ENCODE assay signal across 20 cellular contexts in the genomic region with DNA sequence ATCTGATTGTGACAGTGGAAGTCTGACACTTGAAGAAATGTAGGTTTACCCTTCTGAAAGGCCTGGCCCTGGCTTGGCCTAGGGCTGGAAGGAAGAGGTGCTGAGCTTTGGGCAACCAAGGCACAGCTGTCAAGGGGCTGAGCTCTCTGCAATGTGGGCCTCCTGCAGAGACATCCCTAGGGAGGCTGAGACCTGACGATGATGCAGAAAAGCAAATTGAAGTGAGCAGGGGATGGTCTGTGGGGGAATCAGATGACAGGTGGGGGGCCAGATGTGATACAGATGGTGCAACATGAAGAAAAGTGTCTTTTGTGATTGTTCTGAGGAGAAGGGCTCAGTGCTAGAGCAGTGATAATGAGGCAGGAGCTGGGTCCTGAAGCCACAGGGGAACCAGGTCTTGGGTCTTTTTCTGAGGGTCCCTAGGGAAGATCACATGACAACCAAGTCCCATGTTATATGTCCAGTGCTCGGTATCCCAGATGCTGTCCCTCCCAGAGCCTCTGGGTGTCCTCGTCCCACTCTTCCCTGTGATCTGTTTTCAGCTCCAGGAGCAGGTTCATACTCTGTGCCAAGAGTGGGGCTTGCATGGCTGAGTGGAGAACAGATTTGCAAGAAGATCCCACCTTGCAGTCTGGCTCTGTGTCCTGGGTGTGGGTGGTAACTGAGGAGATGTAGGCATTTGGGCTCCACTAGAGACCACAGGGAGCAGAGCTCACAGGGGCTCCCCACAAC.
DNase-seq lines count a peak whose midpoint lies in the region; ATAC-seq, FAIRE-seq and TF ChIP-seq lines count a peak whose summit lies in the region.
"Had no signal": no experiment of that assay in that cellular context is flagged by ENCODE, and none has a peak within 500 bp of the region (broad histone marks: within the 10 kb centered on the region; RNA-seq: fewer than 3 reads in every experiment).

No MANE protein-coding gene starts in this region.

- H3K4me3 Mint-ChIP-seq in activated T-helper 1 cell treated with anti-CD3 and anti-CD28 coated beads, Interleukin-12 subunit alpha, Interleukin-12 subunit beta, Interleukin-2, Interleukin-4 antibody, amounts not matched to agents 30 ng/mL and 10 ng/mL and 1 ng/mL, durations not matched to agents 14 hours and 24 hours and 36 hours, result no peak overlapping the region
- H3K4me3 Mint-ChIP-seq: CD4-positive, CD25-positive, alpha-beta regulatory T cell had no signal

- TF ChIP-seq POLR2A in K562 (conservative IDR thresholded peaks at IDR 0.05) (no peak), spleen (IDR thresholded peaks at IDR 0.05) (no peak)

- peaks cover 0 to 3% of the 10 kb centered on the region in 2 experiments; a peak in 1 of 5 replicates for H3K4me1 ChIP-seq in K562 (replicated peaks in 1 of 2; ENCODE audit: control insufficient read depth in 2 of 2, insufficient read depth in 2 of 2, low read length in 2 of 2)
- peaks cover 3 to 77% (median 43%) of the 10 kb centered on the region in 6 donors for H3K4me1 ChIP-seq in spleen
- H3K4me1 ChIP-seq: heart left ventricle had no signal

- no peaks in the 10 kb centered on the region for H4K20me1 ChIP-seq in K562 (replicated peaks; ENCODE audit: control insufficient read depth, insufficient read depth, low read length)

- intact Hi-C loops in K562 (cut with micrococcal nuclease) (no loop called here), spleen (cut with DNase I; ENCODE audit: low total_unique reads) (no loop called here)
- intact Hi-C loops in activated T-helper 1 cell treated with anti-CD3 and anti-CD28 coated beads, Interleukin-12 subunit alpha, Interleukin-12 subunit beta, Interleukin-2, Interleukin-4 antibody, amounts not matched to agents 30 ng/mL and 10 ng/mL and 1 ng/mL, durations not matched to agents 14 hours and 24 hours and 36 hours (cut with micrococcal nuclease), result no loop called here

- H3K27me3 ChIP-seq in K562 (ENCODE audit: control insufficient read depth in 2 of 2, insufficient read depth in 2 of 2, low read length in 2 of 2) (peaks cover 0 to 24% of the 10 kb centered on the region in 2 experiments; a peak in 1 of 5 replicates), spleen (replicated peaks in 1 of 7) (no peaks in the 10 kb centered on the region)

- CTCF ChIA-PET in K562 (lab: Yijun Ruan, JAX; ENCODE audit: low intra/inter-chr PET ratio), result no interaction called here

- H3K4me3 ChIP-seq in K562, result no peak overlapping the region
- H3K4me3 ChIP-seq in spleen, result no peak overlapping the region
- H3K4me3 ChIP-seq: heart left ventricle had no signal

- DNase-seq in NCI-H1436 (lab: John Stamatoyannopoulos, UW), result peak; percentile 2
- no peak for DNase-seq in NCI-H1436 treated with DMSO at 0.1 percent for 48 hours (lab: John Stamatoyannopoulos, UW)
- peak; percentile 43 for DNase-seq in NCI-H1092 (lab: John Stamatoyannopoulos, UW)
- DNase-seq in K562 (ENCODE audit: extremely low read depth in 1 of 4, low spot score in 3 of 4), result peak in 2 of 4 experiments; percentile 42 to 46
- DNase-seq in spleen, result no peak
- no peak for DNase-seq in foreskin melanocyte
- no peak for DNase-seq in activated T-helper 1 cell treated with anti-CD3 and anti-CD28 coated beads, Interleukin-12 subunit alpha, Interleukin-12 subunit beta, Interleukin-2, Interleukin-4 antibody, amounts not matched to agents 30 ng/mL and 10 ng/mL and 1 ng/mL, durations not matched to agents 14 hours and 24 hours and 36 hours (ENCODE audit: low spot score)
- no peak for DNase-seq in HTR-8/SVneo (ENCODE audit: insufficient read length, low spot score)
- DNase-seq: activated gamma-delta T cell treated with Interleukin-2 at 50 U/mL for 16 hours; CD4-positive, CD25-positive, alpha-beta regulatory T cell; cortex of kidney; heart left ventricle; kidney glomerular epithelial cell; NCI-H187; NCI-H69; stimulated activated CD4-positive, alpha-beta T cell treated with anti-CD3 and anti-CD28 coated beads, Interleukin-4, amount 100 ng/mL, for 24 hours; T-helper 1 cell had no signal

- no peak overlapping the region for H2AFZ ChIP-seq in K562 (ENCODE audit: low read depth, low read length)

- no peak overlapping the region for H3K4me2 ChIP-seq in K562 (ENCODE audit: insufficient read depth, low read length)
- H3K4me2 ChIP-seq: KMS-11 had no signal

- TF ChIP-seq RAD21 in K562 (CRISPR knock-in tag; conservative IDR thresholded peaks at IDR 0.05 in 1 of 2, IDR thresholded peaks at IDR 0.05 in 1 of 2), result peak in 1 of 2 experiments; percentile 24; a peak in 1 of 4 replicates

- no peaks in the 10 kb centered on the region for H3K9me3 Mint-ChIP-seq in activated T-helper 1 cell treated with anti-CD3 and anti-CD28 coated beads, Interleukin-12 subunit alpha, Interleukin-12 subunit beta, Interleukin-2, Interleukin-4 antibody, amounts not matched to agents 30 ng/mL and 10 ng/mL and 1 ng/mL, durations not matched to agents 14 hours and 24 hours and 36 hours

- peaks cover 10% of the 10 kb centered on the region for H3K27me3 Mint-ChIP-seq in activated T-helper 1 cell treated with anti-CD3 and anti-CD28 coated beads, Interleukin-12 subunit alpha, Interleukin-12 subunit beta, Interleukin-2, Interleukin-4 antibody, amounts not matched to agents 30 ng/mL and 10 ng/mL and 1 ng/mL, durations not matched to agents 14 hours and 24 hours and 36 hours (ENCODE audit: insufficient read depth)

- no peaks in the 10 kb centered on the region for H3K36me3 ChIP-seq in K562 (ENCODE audit: control insufficient read depth, insufficient read depth, low read length)
- H3K36me3 ChIP-seq in spleen, result no peaks in the 10 kb centered on the region
- H3K36me3 ChIP-seq: heart left ventricle had no signal

- POLR2A ChIA-PET in K562 (lab: Yijun Ruan, JAX), result interaction anchor here (0.6 to 11.6 kb wide), 9 partner anchors 7 to 180 kb away, joined by 3 to 193 read pairs (median 4); no protein-coding TSS in a partner anchor

- WGBS in K562 (ENCODE audit: insufficient coverage, low coverage, missing lambda C conversion rate), result 1% methylated on average over 3 of the region's 3 CpGs
- 30 to 57% (median 48%) methylated on average over 2 to 3 of the region's 3 CpGs for WGBS in spleen, 5 donors

- ATAC-seq in K562, result peak; percentile 71
- ATAC-seq: esophagus mucosa, heart left ventricle had no signal

- H3K36me3 Mint-ChIP-seq in activated T-helper 1 cell treated with anti-CD3 and anti-CD28 coated beads, Interleukin-12 subunit alpha, Interleukin-12 subunit beta, Interleukin-2, Interleukin-4 antibody, amounts not matched to agents 30 ng/mL and 10 ng/mL and 1 ng/mL, durations not matched to agents 14 hours and 24 hours and 36 hours (ENCODE audit: low read depth), result no peaks in the 10 kb centered on the region
- H3K36me3 Mint-ChIP-seq: CD4-positive, CD25-positive, alpha-beta regulatory T cell had no signal

- H3K79me2 ChIP-seq in K562 (ENCODE audit: control insufficient read depth, insufficient read depth, low read length), result no peaks in the 10 kb centered on the region

- H3K9me3 ChIP-seq in K562 (replicated peaks; ENCODE audit: control insufficient read depth, insufficient read depth, low read depth, low read length) (no peaks in the 10 kb centered on the region), spleen (no peaks in the 10 kb centered on the region)

- H3K4me1 Mint-ChIP-seq in activated T-helper 1 cell treated with anti-CD3 and anti-CD28 coated beads, Interleukin-12 subunit alpha, Interleukin-12 subunit beta, Interleukin-2, Interleukin-4 antibody, amounts not matched to agents 30 ng/mL and 10 ng/mL and 1 ng/mL, durations not matched to agents 14 hours and 24 hours and 36 hours (ENCODE audit: low read depth), result peaks cover 9% of the 10 kb centered on the region

- peak overlapping the region in 1 of 2 experiments; percentile 8; a peak in 1 of 4 replicates for H3K9ac ChIP-seq in K562 (ENCODE audit: insufficient read depth in 1 of 2, low read depth in 2 of 2, low read length in 2 of 2)
- H3K9ac ChIP-seq: KMS-11 had no signal

- in situ Hi-C loops in K562 (cut with MboI), result loop anchor here (5.0 kb wide), 1 partner anchor 52 kb away; no protein-coding TSS in a partner anchor

- TF ChIP-seq CTCF in K562 (IDR thresholded peaks at IDR 0.05 in 2 of 3, conservative IDR thresholded peaks at IDR 0.05 in 1 of 3; ENCODE audit: insufficient read depth in 2 of 3, low read depth in 1 of 3, low read length in 3 of 3) (peak in 1 of 3 experiments; percentile 51; a peak in 2 of 6 replicates), spleen (IDR thresholded peaks at IDR 0.05 in 8 of 11, conservative IDR thresholded peaks at IDR 0.05 in 3 of 11) (no peak)

- H3K27ac ChIP-seq in K562 (ENCODE audit: extremely low read depth, low read depth, low read length) (no peak overlapping the region), spleen (peak overlapping the region; percentile 32 to 94 (median 77))
- H3K27ac ChIP-seq: heart left ventricle, KMS-11 had no signal

- TF ChIP-seq EP300 in K562 (IDR thresholded peaks at IDR 0.05; ENCODE audit: low read length), result no peak

- H3K27ac Mint-ChIP-seq in activated T-helper 1 cell treated with anti-CD3 and anti-CD28 coated beads, Interleukin-12 subunit alpha, Interleukin-12 subunit beta, Interleukin-2, Interleukin-4 antibody, amounts not matched to agents 30 ng/mL and 10 ng/mL and 1 ng/mL, durations not matched to agents 14 hours and 24 hours and 36 hours, result no peak overlapping the region
- H3K27ac Mint-ChIP-seq: CD4-positive, CD25-positive, alpha-beta regulatory T cell had no signal

- FAIRE-seq in K562 (lab: Jason Lieb, UNC) (peak; percentile 11), HTR-8/SVneo (lab: Jason Lieb, UNC) (no peak)
- FAIRE-seq: astrocyte had no signal

- peaks cover 8% of the 10 kb centered on the region for H3K9me1 ChIP-seq in K562 (ENCODE audit: control insufficient read depth, insufficient read depth, low read length)

- BruUV-seq in K562 (replicated peaks; lab: Mats Ljungman, UMichigan), result no TSS peak

TF ChIP-seq in K562, 482 proteins besides CTCF, POLR2A, EP300 and RAD21 (continues in another document):
- TF ChIP-seq TOE1 (IDR thresholded peaks at IDR 0.05; ENCODE audit: borderline replicate concordance), result no peak
- no peak for TF ChIP-seq TOE1 (CRISPR knock-in tag; IDR thresholded peaks at IDR 0.05; ENCODE audit: borderline replicate concordance, low read depth)
- 0 out of 2 replicates have a peak, but pooled peaks have one; percentile 9 for TF ChIP-seq E2F3 (CRISPR knock-in tag; IDR thresholded peaks at IDR 0.05)

Comparison
In these comparisons a context has a peak if more than half of its experiments do, and no peak if none do; other contexts are left out.
1. DNase-seq: peak in NCI-H1436 (single experiment) and NCI-H1092 (single experiment); none in NCI-H1436 treated with DMSO at 0.1 percent for 48 hours (single experiment), spleen (single experiment), foreskin melanocyte (single experiment), activated T-helper 1 cell treated with anti-CD3 and anti-CD28 coated beads, Interleukin-12 subunit alpha, Interleukin-12 subunit beta, Interleukin-2, Interleukin-4 antibody, amounts not matched to agents 30 ng/mL and 10 ng/mL and 1 ng/mL, durations not matched to agents 14 hours and 24 hours and 36 hours (single experiment) and HTR-8/SVneo (single experiment).